In the genomic region with DNA sequence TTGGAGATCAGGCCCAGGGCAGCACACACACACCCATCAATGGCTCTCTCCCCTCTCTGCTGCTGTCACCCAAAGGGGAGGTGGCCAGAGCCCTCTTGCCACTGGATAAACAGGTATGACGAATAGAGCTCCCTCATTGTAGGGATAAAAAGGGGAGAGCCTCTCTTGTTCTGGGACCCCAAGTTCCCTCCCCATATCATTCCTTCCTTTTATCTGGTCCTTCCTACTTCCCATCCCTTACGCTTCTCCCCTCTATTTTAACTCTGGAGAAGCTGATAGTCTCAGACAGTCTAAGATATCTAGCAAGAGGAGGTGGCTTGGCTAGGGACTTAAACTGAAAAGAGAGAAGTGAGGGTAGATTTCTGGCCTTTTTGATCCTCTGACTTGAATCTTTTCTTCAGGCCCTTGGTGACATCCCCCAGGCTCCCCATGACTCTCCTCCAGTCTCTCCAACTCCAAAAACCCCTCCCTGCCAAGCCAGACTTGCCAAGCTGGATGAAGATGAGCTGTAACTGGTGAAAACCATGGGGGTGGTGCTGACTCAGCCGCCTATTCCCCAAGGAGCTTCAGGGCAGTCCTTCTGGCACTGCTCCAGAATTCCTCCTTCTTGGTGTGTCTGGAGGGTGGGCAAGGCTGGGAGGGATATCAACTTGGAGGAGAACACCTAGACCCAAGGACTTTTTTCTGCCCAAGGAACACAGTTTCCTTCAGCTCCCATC, we compare ENCODE assay signal across 17 cellular contexts. TPM values are rescaled to one million over a fixed set of nuclear protein-coding genes. Genes with fewer than 3 reads are reported as not detected.
DNase-seq lines count a peak whose midpoint lies in the region; ATAC-seq and TF ChIP-seq lines count a peak whose summit lies in the region.
"Had no signal": no experiment of that assay in that cellular context is flagged by ENCODE, and none has a peak within 500 bp of the region (broad histone marks: within the 10 kb centered on the region; RNA-seq: fewer than 3 reads in every experiment).

No MANE protein-coding gene starts in this region.

- no peaks in the 10 kb centered on the region for H3K9me3 Mint-ChIP-seq in CD4-positive, alpha-beta T cell
- no peaks in the 10 kb centered on the region for H3K9me3 Mint-ChIP-seq in CD4-positive, alpha-beta memory T cell
- H3K9me3 Mint-ChIP-seq: activated naive CD8-positive, alpha-beta T cell treated with anti-CD3 and anti-CD28 coated beads, Interleukin-2, amount 50 U/mL, for 24 hours had no signal

- H3K4me1 ChIP-seq in CD4-positive, alpha-beta memory T cell (ENCODE audit: insufficient read depth, low read length), result peaks cover 24% of the 10 kb centered on the region

- POLR2A ChIA-PET in CD4-positive, alpha-beta T cell (lab: Charles Lee), result no interaction called here
- POLR2A ChIA-PET in CD4-positive, alpha-beta memory T cell (lab: Charles Lee; ENCODE audit: partially characterized antibody), result interaction anchor here (1.0 to 1.3 kb wide), 3 partner anchors 11 to 25 kb away, joined by 3 read pairs; a partner anchor contains a TSS

- no peaks in the 10 kb centered on the region for H3K9me3 ChIP-seq in CD4-positive, alpha-beta T cell (ENCODE audit: control insufficient read depth, low read length)
- no peaks in the 10 kb centered on the region for H3K9me3 ChIP-seq in CD4-positive, alpha-beta memory T cell (ENCODE audit: control insufficient read depth in 1 of 2, low read length in 2 of 2)
- H3K9me3 ChIP-seq: left lung, testis had no signal

- peaks cover 74% of the 10 kb centered on the region for H3K27me3 ChIP-seq in CD4-positive, alpha-beta T cell (ENCODE audit: control insufficient read depth, insufficient read depth, low read length)
- H3K27me3 ChIP-seq in CD4-positive, alpha-beta memory T cell (ENCODE audit: insufficient read depth, low read length), result peaks cover 43% of the 10 kb centered on the region
- H3K27me3 ChIP-seq: testis had no signal

- no peaks in the 10 kb centered on the region for H3K36me3 Mint-ChIP-seq in CD4-positive, alpha-beta T cell (ENCODE audit: low read depth)
- H3K36me3 Mint-ChIP-seq in CD4-positive, alpha-beta memory T cell, result no peaks in the 10 kb centered on the region

- H3K4me3 ChIP-seq in fibroblast of pulmonary artery (replicated peaks; ENCODE audit: low read depth, low read length), result no peak overlapping the region
- H3K4me3 ChIP-seq in CD4-positive, alpha-beta memory T cell (ENCODE audit: low read length in 2 of 2), result no peak overlapping the region
- H3K4me3 ChIP-seq: left lung, testis had no signal

- ATAC-seq in CD4-positive, alpha-beta T cell (ENCODE audit: poor library complexity), result no peak
- no peak for ATAC-seq in HG02678 (IDR thresholded peaks at IDR 0.05; ENCODE audit: unreplicated experiment)
- ATAC-seq in GM19395 (IDR thresholded peaks at IDR 0.05; ENCODE audit: unreplicated experiment), result no peak
- ATAC-seq: activated naive CD8-positive, alpha-beta T cell treated with anti-CD3 and anti-CD28 coated beads, Interleukin-2, amount 50 U/mL, for 24 hours; left lung; Panc1 had no signal

- H3K4me1 Mint-ChIP-seq in CD4-positive, alpha-beta T cell (ENCODE audit: low read depth), result peaks cover 32% of the 10 kb centered on the region
- H3K4me1 Mint-ChIP-seq in CD4-positive, alpha-beta memory T cell, result peaks cover 15 to 28% (median 20%) of the 10 kb centered on the region in 4 donors

- TF ChIP-seq CTCF in CD4-positive, alpha-beta T cell (IDR thresholded peaks at IDR 0.05), result no peak
- TF ChIP-seq CTCF in fibroblast of pulmonary artery (IDR thresholded peaks at IDR 0.05; ENCODE audit: low read length, missing control alignments), result no peak

- intact Hi-C loops in CD4-positive, alpha-beta T cell (cut with DNase I, micrococcal nuclease), result no loop called here
- intact Hi-C loops in CD4-positive, alpha-beta memory T cell (cut with micrococcal nuclease), result no loop called here

- H3K36me3 ChIP-seq in CD4-positive, alpha-beta memory T cell (ENCODE audit: insufficient read depth, low read length), result no peaks in the 10 kb centered on the region
- H3K36me3 ChIP-seq: left lung had no signal

- peak overlapping the region; percentile 11 for H3K4me3 Mint-ChIP-seq in CD4-positive, alpha-beta T cell
- no peak overlapping the region for H3K4me3 Mint-ChIP-seq in CD4-positive, alpha-beta memory T cell
- H3K4me3 Mint-ChIP-seq: activated naive CD8-positive, alpha-beta T cell treated with anti-CD3 and anti-CD28 coated beads, Interleukin-2, amount 50 U/mL, for 24 hours had no signal

- no peak overlapping the region for H3K27ac ChIP-seq in CD4-positive, alpha-beta T cell (ENCODE audit: low read depth, low read length)
- no peak overlapping the region for H3K27ac ChIP-seq in CD4-positive, alpha-beta memory T cell (ENCODE audit: low read depth, low read length)
- H3K27ac ChIP-seq: C4-2B, left lung, testis had no signal

- DNase-seq in A172 (ENCODE audit: low spot score), result peak; percentile 19
- DNase-seq in CD4-positive, alpha-beta T cell, result no peak
- peak; percentile 39 for DNase-seq in RPMI7951 (ENCODE audit: low read depth)
- DNase-seq in fibroblast of pulmonary artery (ENCODE audit: low read depth), result peak; percentile 31
- DNase-seq in CD4-positive, alpha-beta memory T cell, result no peak
- no peak for DNase-seq in NCI-H524 treated with DMSO at 0.1 percent for 48 hours (lab: John Stamatoyannopoulos, UW)
- DNase-seq: activated naive CD8-positive, alpha-beta T cell treated with anti-CD3 and anti-CD28 coated beads, Interleukin-2, amount 50 U/mL, for 24 hours; activated T-cell treated with anti-CD3 and anti-CD28 coated beads, Interleukin-2, amount 50 U/mL, for 48 hours; left lung; NCI-H1048; NCI-H510A; testis had no signal

- CTCF ChIA-PET in CD4-positive, alpha-beta T cell (lab: Charles Lee), result interaction anchor here (2.0 kb wide), 1 partner anchor 33 kb away, joined by 12 read pairs; no protein-coding TSS in a partner anchor
- CTCF ChIA-PET in CD4-positive, alpha-beta memory T cell (lab: Charles Lee; ENCODE audit: partially characterized antibody), result interaction anchor here (1.0 to 5.3 kb wide), 2 partner anchors 32 to 35 kb away, joined by 3 to 36 read pairs; no protein-coding TSS in a partner anchor

- no peak overlapping the region for H3K27ac Mint-ChIP-seq in CD4-positive, alpha-beta T cell
- H3K27ac Mint-ChIP-seq in CD4-positive, alpha-beta memory T cell, result no peak overlapping the region
- H3K27ac Mint-ChIP-seq: progenitor cell of endocrine pancreas had no signal

- peaks cover 96% of the 10 kb centered on the region for H3K27me3 Mint-ChIP-seq in CD4-positive, alpha-beta T cell
- H3K27me3 Mint-ChIP-seq in CD4-positive, alpha-beta memory T cell, result peaks cover 36 to 65% of the 10 kb centered on the region in 2 donors

RNA-seq across cellular contexts. Expression of a gene that starts 5.3 kb away (rescaled TPM):
- total RNA-seq in A172 (2014; rRNA removed; shearing (Covaris generic)), result 20.6 and 23.0 TPM in 2 replicates
- total RNA-seq in CD4-positive, alpha-beta T cell, result under 1 TPM; 0.25 to 0.27 TPM
- 9.4 and 11.5 TPM in 2 replicates for total RNA-seq in RPMI7951 (2014; rRNA removed; shearing (Covaris generic))
- total RNA-seq in CD4-positive, alpha-beta memory T cell, result under 1 TPM; 0.47 to 0.67 TPM
- polyA plus RNA-seq in CD4-positive, alpha-beta memory T cell, result not detected

RNA-seq across cellular contexts. Expression of a gene that starts 11.9 kb away (rescaled TPM):
- total RNA-seq in A172 (2014; rRNA removed; shearing (Covaris generic)), result 13.6 and 21.3 TPM in 2 replicates
- 10 to 100 TPM; 28.6 to 29.4 TPM for total RNA-seq in CD4-positive, alpha-beta T cell
- 9.9 and 10.7 TPM in 2 replicates for total RNA-seq in RPMI7951 (2014; rRNA removed; shearing (Covaris generic))
- 10 to 100 TPM; 33.8 to 37.1 TPM for total RNA-seq in CD4-positive, alpha-beta memory T cell
- polyA plus RNA-seq in CD4-positive, alpha-beta memory T cell, result 1 to 10 TPM; 4.2 to 6.2 TPM

RNA-seq across cellular contexts. Expression of a gene that starts 16.5 kb away (rescaled TPM):
- total RNA-seq in A172 (2014; rRNA removed; shearing (Covaris generic)), result 61.9 and 82.6 TPM in 2 replicates
- not detected for total RNA-seq in CD4-positive, alpha-beta T cell
- 11.9 and 14.4 TPM in 2 replicates for total RNA-seq in RPMI7951 (2014; rRNA removed; shearing (Covaris generic))
- not detected for total RNA-seq in CD4-positive, alpha-beta memory T cell
- polyA plus RNA-seq in CD4-positive, alpha-beta memory T cell, result not detected

RNA-seq across cellular contexts. Expression of a gene that starts 25.6 kb away (rescaled TPM):
- 42.5 and 54.0 TPM in 2 replicates for total RNA-seq in A172 (2014; rRNA removed; shearing (Covaris generic))
- 10 to 100 TPM; 15.1 to 17.3 TPM for total RNA-seq in CD4-positive, alpha-beta T cell
- 15.9 and 19.3 TPM in 2 replicates for total RNA-seq in RPMI7951 (2014; rRNA removed; shearing (Covaris generic))
- total RNA-seq in CD4-positive, alpha-beta memory T cell, result 10 to 100 TPM; 32.4 to 36.0 TPM
- 10 to 100 TPM; 30.4 to 45.0 TPM for polyA plus RNA-seq in CD4-positive, alpha-beta memory T cell

Comparison
In these comparisons a context has a peak if more than half of its experiments do, and no peak if none do; other contexts are left out.
1. DNase-seq: peak in A172 (single experiment), RPMI7951 (single experiment) and fibroblast of pulmonary artery (single experiment); none in CD4-positive, alpha-beta T cell (0 of 10), CD4-positive, alpha-beta memory T cell (0 of 5) and NCI-H524 treated with DMSO at 0.1 percent for 48 hours (single experiment).
2. RNA of a gene that starts 16.5 kb away (total RNA-seq): 61.9 to 82.6 TPM in A172 and 11.9 to 14.4 TPM in RPMI7951; not detected in CD4-positive, alpha-beta memory T cell and not detected in CD4-positive, alpha-beta T cell; every median in the first group is over 10 times any median in the second.